Comparison of ENCODE assay signal across 1 cellular context in genomic region chr3:125140011-125140813, GRCh38.
TF ChIP-seq lines count a peak whose summit lies in the region.

No MANE protein-coding gene starts in this region.

TF ChIP-seq in H1, 55 proteins besides CTCF, POLR2A, EP300 and RAD21 (continued from another document):
- TF ChIP-seq, protein P1, sequence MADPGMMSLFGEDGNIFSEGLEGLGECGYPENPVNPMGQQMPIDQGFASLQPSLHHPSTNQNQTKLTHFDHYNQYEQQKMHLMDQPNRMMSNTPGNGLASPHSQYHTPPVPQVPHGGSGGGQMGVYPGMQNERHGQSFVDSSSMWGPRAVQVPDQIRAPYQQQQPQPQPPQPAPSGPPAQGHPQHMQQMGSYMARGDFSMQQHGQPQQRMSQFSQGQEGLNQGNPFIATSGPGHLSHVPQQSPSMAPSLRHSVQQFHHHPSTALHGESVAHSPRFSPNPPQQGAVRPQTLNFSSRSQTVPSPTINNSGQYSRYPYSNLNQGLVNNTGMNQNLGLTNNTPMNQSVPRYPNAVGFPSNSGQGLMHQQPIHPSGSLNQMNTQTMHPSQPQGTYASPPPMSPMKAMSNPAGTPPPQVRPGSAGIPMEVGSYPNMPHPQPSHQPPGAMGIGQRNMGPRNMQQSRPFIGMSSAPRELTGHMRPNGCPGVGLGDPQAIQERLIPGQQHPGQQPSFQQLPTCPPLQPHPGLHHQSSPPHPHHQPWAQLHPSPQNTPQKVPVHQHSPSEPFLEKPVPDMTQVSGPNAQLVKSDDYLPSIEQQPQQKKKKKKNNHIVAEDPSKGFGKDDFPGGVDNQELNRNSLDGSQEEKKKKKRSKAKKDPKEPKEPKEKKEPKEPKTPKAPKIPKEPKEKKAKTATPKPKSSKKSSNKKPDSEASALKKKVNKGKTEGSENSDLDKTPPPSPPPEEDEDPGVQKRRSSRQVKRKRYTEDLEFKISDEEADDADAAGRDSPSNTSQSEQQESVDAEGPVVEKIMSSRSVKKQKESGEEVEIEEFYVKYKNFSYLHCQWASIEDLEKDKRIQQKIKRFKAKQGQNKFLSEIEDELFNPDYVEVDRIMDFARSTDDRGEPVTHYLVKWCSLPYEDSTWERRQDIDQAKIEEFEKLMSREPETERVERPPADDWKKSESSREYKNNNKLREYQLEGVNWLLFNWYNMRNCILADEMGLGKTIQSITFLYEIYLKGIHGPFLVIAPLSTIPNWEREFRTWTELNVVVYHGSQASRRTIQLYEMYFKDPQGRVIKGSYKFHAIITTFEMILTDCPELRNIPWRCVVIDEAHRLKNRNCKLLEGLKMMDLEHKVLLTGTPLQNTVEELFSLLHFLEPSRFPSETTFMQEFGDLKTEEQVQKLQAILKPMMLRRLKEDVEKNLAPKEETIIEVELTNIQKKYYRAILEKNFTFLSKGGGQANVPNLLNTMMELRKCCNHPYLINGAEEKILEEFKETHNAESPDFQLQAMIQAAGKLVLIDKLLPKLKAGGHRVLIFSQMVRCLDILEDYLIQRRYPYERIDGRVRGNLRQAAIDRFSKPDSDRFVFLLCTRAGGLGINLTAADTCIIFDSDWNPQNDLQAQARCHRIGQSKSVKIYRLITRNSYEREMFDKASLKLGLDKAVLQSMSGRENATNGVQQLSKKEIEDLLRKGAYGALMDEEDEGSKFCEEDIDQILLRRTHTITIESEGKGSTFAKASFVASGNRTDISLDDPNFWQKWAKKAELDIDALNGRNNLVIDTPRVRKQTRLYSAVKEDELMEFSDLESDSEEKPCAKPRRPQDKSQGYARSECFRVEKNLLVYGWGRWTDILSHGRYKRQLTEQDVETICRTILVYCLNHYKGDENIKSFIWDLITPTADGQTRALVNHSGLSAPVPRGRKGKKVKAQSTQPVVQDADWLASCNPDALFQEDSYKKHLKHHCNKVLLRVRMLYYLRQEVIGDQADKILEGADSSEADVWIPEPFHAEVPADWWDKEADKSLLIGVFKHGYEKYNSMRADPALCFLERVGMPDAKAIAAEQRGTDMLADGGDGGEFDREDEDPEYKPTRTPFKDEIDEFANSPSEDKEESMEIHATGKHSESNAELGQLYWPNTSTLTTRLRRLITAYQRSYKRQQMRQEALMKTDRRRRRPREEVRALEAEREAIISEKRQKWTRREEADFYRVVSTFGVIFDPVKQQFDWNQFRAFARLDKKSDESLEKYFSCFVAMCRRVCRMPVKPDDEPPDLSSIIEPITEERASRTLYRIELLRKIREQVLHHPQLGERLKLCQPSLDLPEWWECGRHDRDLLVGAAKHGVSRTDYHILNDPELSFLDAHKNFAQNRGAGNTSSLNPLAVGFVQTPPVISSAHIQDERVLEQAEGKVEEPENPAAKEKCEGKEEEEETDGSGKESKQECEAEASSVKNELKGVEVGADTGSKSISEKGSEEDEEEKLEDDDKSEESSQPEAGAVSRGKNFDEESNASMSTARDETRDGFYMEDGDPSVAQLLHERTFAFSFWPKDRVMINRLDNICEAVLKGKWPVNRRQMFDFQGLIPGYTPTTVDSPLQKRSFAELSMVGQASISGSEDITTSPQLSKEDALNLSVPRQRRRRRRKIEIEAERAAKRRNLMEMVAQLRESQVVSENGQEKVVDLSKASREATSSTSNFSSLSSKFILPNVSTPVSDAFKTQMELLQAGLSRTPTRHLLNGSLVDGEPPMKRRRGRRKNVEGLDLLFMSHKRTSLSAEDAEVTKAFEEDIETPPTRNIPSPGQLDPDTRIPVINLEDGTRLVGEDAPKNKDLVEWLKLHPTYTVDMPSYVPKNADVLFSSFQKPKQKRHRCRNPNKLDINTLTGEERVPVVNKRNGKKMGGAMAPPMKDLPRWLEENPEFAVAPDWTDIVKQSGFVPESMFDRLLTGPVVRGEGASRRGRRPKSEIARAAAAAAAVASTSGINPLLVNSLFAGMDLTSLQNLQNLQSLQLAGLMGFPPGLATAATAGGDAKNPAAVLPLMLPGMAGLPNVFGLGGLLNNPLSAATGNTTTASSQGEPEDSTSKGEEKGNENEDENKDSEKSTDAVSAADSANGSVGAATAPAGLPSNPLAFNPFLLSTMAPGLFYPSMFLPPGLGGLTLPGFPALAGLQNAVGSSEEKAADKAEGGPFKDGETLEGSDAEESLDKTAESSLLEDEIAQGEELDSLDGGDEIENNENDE (IDR thresholded peaks at IDR 0.05; ENCODE audit: insufficient replicate concordance, low read length): no peak
- no peak for TF ChIP-seq SIN3A (conservative IDR thresholded peaks at IDR 0.05 in 1 of 2, IDR thresholded peaks at IDR 0.05 in 1 of 2; ENCODE audit: low read depth in 1 of 2, low read length in 2 of 2)
- TF ChIP-seq CBX8 (IDR thresholded peaks at IDR 0.05; ENCODE audit: borderline replicate concordance, low read depth, low read length): no peak
- no peak for TF ChIP-seq E2F6 (IDR thresholded peaks at IDR 0.05)
- no peak for TF ChIP-seq SP1 (IDR thresholded peaks at IDR 0.05; ENCODE audit: low read depth, low read length)
- TF ChIP-seq NRF1 (IDR thresholded peaks at IDR 0.05; ENCODE audit: low read depth, low read length): no peak
